Comparison of ENCODE assay signal across 29 cellular contexts in the genomic region with DNA sequence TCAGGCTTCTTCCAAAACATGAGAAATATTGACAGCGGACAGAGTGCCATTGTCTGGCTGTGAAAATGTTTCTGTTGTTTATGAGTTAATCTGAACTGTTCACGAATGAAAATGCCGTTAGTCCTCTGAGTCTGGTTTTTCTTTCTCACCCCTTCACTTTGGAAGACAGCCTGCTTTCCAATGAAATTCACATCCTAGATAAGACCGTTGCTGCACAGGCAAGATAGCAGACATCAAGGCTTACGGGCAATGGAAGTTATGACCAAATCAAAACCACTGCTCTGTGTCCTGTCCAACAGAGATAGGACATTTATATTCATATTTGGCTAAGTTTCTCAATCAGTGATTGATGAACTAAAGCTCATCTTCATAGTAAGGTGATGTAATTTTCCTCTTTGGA.
"Had no signal": no experiment of that assay in that cellular context is flagged by ENCODE, and none has a peak within 500 bp of the region (broad histone marks: within the 10 kb centered on the region; RNA-seq: fewer than 3 reads in every experiment).

No MANE protein-coding gene starts in this region.

- ATAC-seq: activated CD4-positive, CD25-positive, alpha-beta regulatory T cell treated with anti-CD3 and anti-CD28 coated beads, Interleukin-2, amount 50 U/mL, for 24 hours; activated naive CD4-positive, alpha-beta T cell treated with anti-CD3 and anti-CD28 coated beads, Interleukin-2, amount 50 U/mL, for 72 hours; activated T-cell treated with anti-CD3 and anti-CD28 coated beads, Interleukin-2, amount 50 U/mL, for 4 hours; activated T-helper 17 cell treated with anti-CD3 and anti-CD28 coated beads, Interleukin-2, amount 50 U/mL, for 72 hours; body of pancreas; right lobe of liver; stimulated activated effector memory CD8-positive, alpha-beta T cell treated with anti-CD3 and anti-CD28 coated beads, Interleukin-12 subunit alpha, Interleukin-12 subunit beta, amount 100 ng/mL, for 72 hours; stimulated activated naive CD8-positive, alpha-beta T cell treated with anti-CD3 and anti-CD28 coated beads, Interleukin-15, amount 100 ng/mL, for 72 hours; T-helper 17 cell had no signal

- H3K36me3 ChIP-seq: adrenal gland, left ventricle myocardium inferior, ovary, right lobe of liver, upper lobe of left lung, vagina had no signal

- H3K27me3 ChIP-seq: adrenal gland, body of pancreas, ovary, upper lobe of left lung, vagina had no signal

- H3K4me1 ChIP-seq: adrenal gland, body of pancreas, right lobe of liver, vagina had no signal

- H3K27ac ChIP-seq: adrenal gland, body of pancreas, epithelial cell of prostate, left ventricle myocardium inferior, ovary, right lobe of liver, upper lobe of left lung, vagina, VCaP had no signal

- H3K9me3 ChIP-seq: adrenal gland, body of pancreas, left ventricle myocardium inferior, ovary, right lobe of liver, upper lobe of left lung, vagina had no signal

- H3K4me3 ChIP-seq: adrenal gland, body of pancreas, left ventricle myocardium inferior, lung, ovary, right lobe of liver, upper lobe of left lung, vagina had no signal

- DNase-seq: activated CD4-positive, alpha-beta T cell treated with anti-CD3 and anti-CD28 coated beads for 48 hours; activated CD4-positive, alpha-beta T cell treated with anti-CD3 and anti-CD28 coated beads, Interleukin-2, amount 50 U/mL, for 48 hours; activated CD8-positive, alpha-beta memory T cell treated with anti-CD3 and anti-CD28 coated beads, Interleukin-2, amount 50 U/mL, for 48 hours; activated gamma-delta T cell treated with Interleukin-2 at 50 U/mL for 16 hours; activated T-cell treated with anti-CD3 and anti-CD28 coated beads, Interleukin-2, amount 50 U/mL, for 4 hours; adrenal gland; aorta; body of pancreas; dermis blood vessel endothelial cell; effector CD8-positive, alpha-beta T cell; left ventricle myocardium inferior; mesendoderm; ovary; right lobe of liver; stimulated activated CD4-positive, alpha-beta T cell treated with anti-CD3 and anti-CD28 coated beads, Interleukin-12 subunit alpha, Interleukin-12 subunit beta, amount 100 ng/mL, for 4 hours; stimulated activated CD4-positive, alpha-beta T cell treated with anti-CD3 and anti-CD28 coated beads, Interleukin-4, amount 100 ng/mL, for 24 hours; stimulated activated naive CD8-positive, alpha-beta T cell treated with anti-CD3 and anti-CD28 coated beads, Interleukin-15, amount 100 ng/mL, for 72 hours; substantia nigra; T-helper 17 cell; T1000; upper lobe of left lung had no signal
